ENCODE assay signal across 20 cellular contexts in the genomic region with DNA sequence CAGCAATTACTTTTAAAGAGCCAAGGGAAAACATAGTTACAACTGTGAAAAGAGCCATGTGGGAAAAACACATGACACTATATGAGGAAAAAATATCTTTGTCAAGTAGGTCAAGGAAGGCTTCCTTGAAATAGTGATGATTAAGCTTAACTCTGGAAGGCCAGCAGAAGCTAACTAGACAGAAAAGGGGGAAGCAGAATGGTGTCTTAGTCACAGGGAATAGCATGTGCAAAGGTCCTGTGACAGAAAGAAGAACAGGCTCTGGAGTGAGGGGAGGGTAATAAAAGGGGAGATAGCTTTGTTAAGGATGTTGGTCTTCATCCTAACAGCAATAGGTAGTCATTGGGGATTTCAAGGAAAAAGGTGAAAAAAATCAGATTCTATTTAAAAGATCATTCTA.
DNase-seq lines count a peak whose midpoint lies in the region; ATAC-seq, FAIRE-seq and TF ChIP-seq lines count a peak whose summit lies in the region.
"Had no signal": no experiment of that assay in that cellular context is flagged by ENCODE, and none has a peak within 500 bp of the region (broad histone marks: within the 10 kb centered on the region; RNA-seq: fewer than 3 reads in every experiment).

No MANE protein-coding gene starts in this region.

- H3K9me3 Mint-ChIP-seq in T-helper 1 cell treated with Interleukin-12 subunit alpha and Interleukin-12 subunit beta and Interleukin-4 antibody, amounts not matched to agents 30 μg/mL and 1 μg/mL, for 36 hours, result no peaks in the 10 kb centered on the region
- H3K9me3 Mint-ChIP-seq in CD4-positive, alpha-beta T cell, result peaks cover 3% of the 10 kb centered on the region

- CTCF ChIA-PET in CD4-positive, alpha-beta T cell (lab: Charles Lee), result interaction anchor here (1.2 to 1.6 kb wide), 3 partner anchors 10 to 47 kb away, joined by 3 to 8 read pairs (median 4); no protein-coding TSS in a partner anchor
- CTCF ChIA-PET in K562 (lab: Yijun Ruan, JAX; ENCODE audit: low intra/inter-chr PET ratio), result no interaction called here

- FAIRE-seq in K562 (lab: Jason Lieb, UNC), result no peak

- H3K9ac ChIP-seq in K562 (ENCODE audit: insufficient read depth in 1 of 2, low read depth in 2 of 2, low read length in 2 of 2), result no peak overlapping the region
- H3K9ac ChIP-seq: BLaER1 had no signal

- H3K36me3 ChIP-seq in K562 (ENCODE audit: control insufficient read depth, insufficient read depth, low read length) (no peaks in the 10 kb centered on the region), mucosa of descending colon (ENCODE audit: low read depth) (no peaks in the 10 kb centered on the region)
- H3K36me3 ChIP-seq: sigmoid colon had no signal

- H3K27ac ChIP-seq in CD4-positive, alpha-beta T cell (ENCODE audit: low read depth, low read length), result no peak overlapping the region
- H3K27ac ChIP-seq in K562 (ENCODE audit: extremely low read depth, low read depth, low read length), result no peak overlapping the region
- H3K27ac ChIP-seq: 22Rv1, BLaER1, PC-9, sigmoid colon had no signal

- TF ChIP-seq POLR2A in K562 (conservative IDR thresholded peaks at IDR 0.05), result no peak
- TF ChIP-seq POLR2A in GM18505 (IDR thresholded peaks at IDR 0.05; ENCODE audit: borderline replicate concordance, extremely low read depth, insufficient read depth, insufficient read length), result no peak

- no TSS peak for BruUV-seq in K562 (replicated peaks; lab: Mats Ljungman, UMichigan)

- in situ Hi-C loops in K562 (cut with MboI), result no loop called here

- intact Hi-C loops in CD4-positive, alpha-beta T cell (cut with DNase I, micrococcal nuclease), result no loop called here
- intact Hi-C loops in K562 (cut with micrococcal nuclease), result no loop called here
- intact Hi-C loops in mucosa of descending colon (cut with DNase I, micrococcal nuclease), result no loop called here

- no peaks in the 10 kb centered on the region for H3K27me3 ChIP-seq in CD4-positive, alpha-beta T cell (ENCODE audit: control insufficient read depth, insufficient read depth, low read length)
- no peaks in the 10 kb centered on the region for H3K27me3 ChIP-seq in K562 (ENCODE audit: control insufficient read depth in 2 of 2, insufficient read depth in 2 of 2, low read length in 2 of 2)
- H3K27me3 ChIP-seq: BLaER1, heart left ventricle, sigmoid colon had no signal

- no peaks in the 10 kb centered on the region; the same call in 1 of the 2 replicates for H4K20me1 ChIP-seq in K562 (replicated peaks; ENCODE audit: control insufficient read depth, insufficient read depth, low read length)
- H4K20me1 ChIP-seq: BLaER1 had no signal

- no peak for TF ChIP-seq EP300 in K562 (IDR thresholded peaks at IDR 0.05; ENCODE audit: low read length)

- no peaks in the 10 kb centered on the region for H3K27me3 Mint-ChIP-seq in T-helper 1 cell treated with Interleukin-12 subunit alpha and Interleukin-12 subunit beta and Interleukin-4 antibody, amounts not matched to agents 30 μg/mL and 1 μg/mL, for 36 hours (ENCODE audit: low read depth)
- no peaks in the 10 kb centered on the region for H3K27me3 Mint-ChIP-seq in CD4-positive, alpha-beta T cell

- TF ChIP-seq CTCF in CD4-positive, alpha-beta T cell (IDR thresholded peaks at IDR 0.05), result no peak
- TF ChIP-seq CTCF in K562 (IDR thresholded peaks at IDR 0.05 in 2 of 3, conservative IDR thresholded peaks at IDR 0.05 in 1 of 3; ENCODE audit: insufficient read depth in 2 of 3, low read depth in 1 of 3, low read length in 3 of 3) (no peak), mucosa of descending colon (IDR thresholded peaks at IDR 0.05) (no peak)

- no peak for DNase-seq in T-helper 1 cell
- no peak for DNase-seq in CD4-positive, alpha-beta T cell
- no peak for DNase-seq in K562 (ENCODE audit: extremely low read depth in 1 of 4, low spot score in 3 of 4)
- no peak for DNase-seq in mucosa of descending colon
- DNase-seq in NCI-H82 (lab: John Stamatoyannopoulos, UW), result no peak
- no peak for DNase-seq in DMS114 treated with DMSO at 0.1 percent for 48 hours (lab: John Stamatoyannopoulos, UW; ENCODE audit: unreplicated experiment)
- DNase-seq: heart left ventricle; IMR-90; midbrain; MV-4-11; NCI-H2107; NCI-H748 treated with DMSO at 0.1 percent for 48 hours; occipital lobe; PC-9; sigmoid colon; stimulated activated CD4-positive, alpha-beta T cell treated with anti-CD3 and anti-CD28 coated beads, Interleukin-2, amount 100 ng/mL, for 48 hours had no signal

- ATAC-seq in CD4-positive, alpha-beta T cell (ENCODE audit: poor library complexity), result no peak
- ATAC-seq in K562, result no peak
- peak; percentile 31 for ATAC-seq in mucosa of descending colon
- no peak for ATAC-seq in GM18505 (IDR thresholded peaks at IDR 0.05; ENCODE audit: unreplicated experiment)

- peaks cover 40% of the 10 kb centered on the region for H3K4me1 Mint-ChIP-seq in T-helper 1 cell treated with Interleukin-12 subunit alpha and Interleukin-12 subunit beta and Interleukin-4 antibody, amounts not matched to agents 30 μg/mL and 1 μg/mL, for 36 hours (ENCODE audit: low read depth)
- H3K4me1 Mint-ChIP-seq in CD4-positive, alpha-beta T cell (ENCODE audit: low read depth), result peaks cover 70% of the 10 kb centered on the region

- no peaks in the 10 kb centered on the region for H3K9me3 ChIP-seq in CD4-positive, alpha-beta T cell (ENCODE audit: control insufficient read depth, low read length)
- no peaks in the 10 kb centered on the region for H3K9me3 ChIP-seq in K562 (replicated peaks; ENCODE audit: control insufficient read depth, insufficient read depth, low read depth, low read length)
- H3K9me3 ChIP-seq in mucosa of descending colon, result no peaks in the 10 kb centered on the region
- H3K9me3 ChIP-seq: sigmoid colon had no signal

- no peak overlapping the region for H3K4me3 Mint-ChIP-seq in T-helper 1 cell treated with Interleukin-12 subunit alpha and Interleukin-12 subunit beta and Interleukin-4 antibody, amounts not matched to agents 30 μg/mL and 1 μg/mL, for 36 hours
- H3K4me3 Mint-ChIP-seq in CD4-positive, alpha-beta T cell, result no peak overlapping the region

- no peak overlapping the region for H3K4me2 ChIP-seq in K562 (ENCODE audit: insufficient read depth, low read length)
- H3K4me2 ChIP-seq: BLaER1, PC-9 had no signal

- H2AFZ ChIP-seq in K562 (ENCODE audit: low read depth, low read length), result no peak overlapping the region
- H2AFZ ChIP-seq: PC-9 had no signal

- TF ChIP-seq RAD21 in K562 (CRISPR knock-in tag; conservative IDR thresholded peaks at IDR 0.05 in 1 of 2, IDR thresholded peaks at IDR 0.05 in 1 of 2), result no peak

- H3K79me2 ChIP-seq in K562 (ENCODE audit: control insufficient read depth, insufficient read depth, low read length), result no peaks in the 10 kb centered on the region

- H3K4me3 ChIP-seq in K562 (no peak overlapping the region), mucosa of descending colon (no peak overlapping the region)
- H3K4me3 ChIP-seq: BLaER1, heart left ventricle, PC-9, sigmoid colon had no signal

- no peaks in the 10 kb centered on the region for H3K9me1 ChIP-seq in K562 (ENCODE audit: control insufficient read depth, insufficient read depth, low read length)

- POLR2A ChIA-PET in CD4-positive, alpha-beta T cell (lab: Charles Lee), result interaction anchor here (1.2 to 1.5 kb wide), 4 partner anchors 11 to 47 kb away, joined by 3 to 6 read pairs (median 4); no protein-coding TSS in a partner anchor
- POLR2A ChIA-PET in K562 (lab: Yijun Ruan, JAX), result no interaction called here

- H3K4me1 ChIP-seq in K562 (replicated peaks in 1 of 2; ENCODE audit: control insufficient read depth in 2 of 2, insufficient read depth in 2 of 2, low read length in 2 of 2) (peaks cover 0 to 3% of the 10 kb centered on the region in 2 experiments; a peak in 1 of 5 replicates), mucosa of descending colon (ENCODE audit: low read depth) (no peaks in the 10 kb centered on the region)
- H3K4me1 ChIP-seq: sigmoid colon had no signal

- peaks cover 57% of the 10 kb centered on the region for H3K36me3 Mint-ChIP-seq in T-helper 1 cell treated with Interleukin-12 subunit alpha and Interleukin-12 subunit beta and Interleukin-4 antibody, amounts not matched to agents 30 μg/mL and 1 μg/mL, for 36 hours (ENCODE audit: low read depth)
- peaks cover 64% of the 10 kb centered on the region for H3K36me3 Mint-ChIP-seq in CD4-positive, alpha-beta T cell (ENCODE audit: low read depth)

- H3K27ac Mint-ChIP-seq in T-helper 1 cell treated with Interleukin-12 subunit alpha and Interleukin-12 subunit beta and Interleukin-4 antibody, amounts not matched to agents 30 μg/mL and 1 μg/mL, for 36 hours, result peak overlapping the region; percentile 12
- H3K27ac Mint-ChIP-seq in CD4-positive, alpha-beta T cell, result peak overlapping the region; percentile 91

TF ChIP-seq in K562, 482 proteins besides CTCF, POLR2A, EP300 and RAD21 (continues in another document):
- TF ChIP-seq GABPA (tag; conservative IDR thresholded peaks at IDR 0.05; ENCODE audit: low read depth) (no peak), NR0B1 (IDR thresholded peaks at IDR 0.05; ENCODE audit: partially characterized antibody) (no peak), PCBP1 (IDR thresholded peaks at IDR 0.05; ENCODE audit: low read depth, low read length, poor library complexity, severe bottlenecking) (no peak), RBM39 (optimal IDR thresholded peaks at IDR 0.05; ENCODE audit: low read depth, low read length) (no peak), EWSR1 (IDR thresholded peaks at IDR 0.05; ENCODE audit: borderline replicate concordance, low read depth, partially characterized antibody) (no peak), RBM25 (IDR thresholded peaks at IDR 0.05; ENCODE audit: low read depth, low read length, severe bottlenecking) (peak; percentile 67)
- TF ChIP-seq, protein P1, sequence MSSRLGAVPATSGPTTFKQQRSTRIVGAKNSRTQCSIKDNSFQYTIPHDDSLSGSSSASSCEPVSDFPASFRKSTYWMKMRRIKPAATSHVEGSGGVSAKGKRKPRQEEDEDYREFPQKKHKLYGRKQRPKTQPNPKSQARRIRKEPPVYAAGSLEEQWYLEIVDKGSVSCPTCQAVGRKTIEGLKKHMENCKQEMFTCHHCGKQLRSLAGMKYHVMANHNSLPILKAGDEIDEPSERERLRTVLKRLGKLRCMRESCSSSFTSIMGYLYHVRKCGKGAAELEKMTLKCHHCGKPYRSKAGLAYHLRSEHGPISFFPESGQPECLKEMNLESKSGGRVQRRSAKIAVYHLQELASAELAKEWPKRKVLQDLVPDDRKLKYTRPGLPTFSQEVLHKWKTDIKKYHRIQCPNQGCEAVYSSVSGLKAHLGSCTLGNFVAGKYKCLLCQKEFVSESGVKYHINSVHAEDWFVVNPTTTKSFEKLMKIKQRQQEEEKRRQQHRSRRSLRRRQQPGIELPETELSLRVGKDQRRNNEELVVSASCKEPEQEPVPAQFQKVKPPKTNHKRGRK (tag; IDR thresholded peaks at IDR 0.05), result no peak
